In genomic region chr16:23501291-23501690, GRCh38 we compare ENCODE assay signal across 28 cellular contexts. TPM values are rescaled to one million over a fixed set of nuclear protein-coding genes. Genes with fewer than 3 reads are reported as not detected.
DNase-seq lines count a peak whose midpoint lies in the region; ATAC-seq and TF ChIP-seq lines count a peak whose summit lies in the region.
"Had no signal": no experiment of that assay in that cellular context is flagged by ENCODE, and none has a peak within 500 bp of the region (broad histone marks: within the 10 kb centered on the region; RNA-seq: fewer than 3 reads in every experiment).

No MANE protein-coding gene starts in this region.

- H3K27me3 Mint-ChIP-seq in stimulated activated naive B cell treated with anti-CD40 and anti-IgM and Interleukin-4, amounts not matched to agents 10 μg/mL and 1 μg/mL and 100 μg/mL, for 72 hours, result no peaks in the 10 kb centered on the region
- H3K27me3 Mint-ChIP-seq: CD8-positive, alpha-beta memory T cell had no signal

- H3K14ac ChIP-seq in neuronal stem cell (ENCODE audit: low read length), result no peak overlapping the region

- H3K9ac ChIP-seq in neuronal stem cell (ENCODE audit: low read depth, low read length, poor library complexity), result no peak overlapping the region

- no CpG with 5 or more reads among the region's 5 CpGs for WGBS in neuronal stem cell (ENCODE audit: extremely low coverage in 2 of 2, insufficient read length in 2 of 2, insufficient replicate concordance in 1 of 2), 2 donors

- peaks cover 67 to 89% of the 10 kb centered on the region in 2 donors for H3K4me1 Mint-ChIP-seq in stimulated activated naive B cell treated with anti-CD40 and anti-IgM and Interleukin-4, amounts not matched to agents 10 μg/mL and 1 μg/mL and 100 μg/mL, for 72 hours

- DNase-seq in DMS79 (lab: John Stamatoyannopoulos, UW) (peak; percentile 50), OCI-LY7 (ENCODE audit: low spot score) (no peak), epithelial cell of esophagus (ENCODE audit: low read depth) (peak; percentile 80), neuronal stem cell (ENCODE audit: low spot score) (no peak), NCI-H2029 treated with DMSO at 0.1 percent for 48 hours (lab: John Stamatoyannopoulos, UW) (no peak), midbrain (lab: John Stamatoyannopoulos, UW) (no peak)
- no peak for DNase-seq in stimulated activated naive B cell treated with anti-CD40 and anti-IgM and Interleukin-4, amounts not matched to agents 10 μg/mL and 1 μg/mL and 100 μg/mL, for 72 hours
- DNase-seq: activated CD4-positive, alpha-beta T cell treated with anti-CD3 and anti-CD28 coated beads for 4 hours; activated effector memory CD4-positive, alpha-beta T cell treated with Interleukin-2 at 50 U/mL for 16 hours; CD8-positive, alpha-beta memory T cell; DMS153; effector CD8-positive, alpha-beta T cell; foreskin fibroblast; heart left ventricle; IMR-90; islet precursor cell; NCI-H146; NCI-H446; NCI-H748 treated with DMSO at 0.1 percent for 48 hours; nephron progenitor cell; Peyer's patch; SIG-M5; small intestine; stimulated activated naive CD4-positive, alpha-beta T cell had no signal

- H3K79me1 ChIP-seq in neuronal stem cell (ENCODE audit: low read depth, low read length), result peaks cover 8% of the 10 kb centered on the region

- H3K36me3 ChIP-seq in OCI-LY7 (ENCODE audit: insufficient read depth, low read length) (peaks cover 99% of the 10 kb centered on the region), neuronal stem cell (replicated peaks in 1 of 2; ENCODE audit: control insufficient read depth in 2 of 2, insufficient read depth in 2 of 2, low read length in 2 of 2) (peaks cover 7 to 55% of the 10 kb centered on the region in 2 donors)
- H3K36me3 ChIP-seq: Peyer's patch had no signal

- H3K4me3 ChIP-seq in OCI-LY7 (ENCODE audit: low read depth, low read length, poor library complexity, severe bottlenecking), result peak overlapping the region; percentile 7
- no peak overlapping the region for H3K4me3 ChIP-seq in epithelial cell of esophagus (ENCODE audit: low read length)
- no peak overlapping the region for H3K4me3 ChIP-seq in neuronal stem cell (ENCODE audit: low read length in 2 of 2)
- H3K4me3 ChIP-seq: cardiac muscle cell, heart left ventricle, Peyer's patch had no signal

- no peaks in the 10 kb centered on the region for H3K27me3 ChIP-seq in neuronal stem cell (ENCODE audit: control insufficient read depth in 3 of 3, insufficient read depth in 3 of 3, low read depth in 1 of 3, low read length in 3 of 3)
- H3K27me3 ChIP-seq: cardiac muscle cell, heart left ventricle, Peyer's patch had no signal

- BruUV-seq in OCI-LY7 (replicated peaks; lab: Mats Ljungman, UMichigan), result no TSS peak

- H3K4me2 ChIP-seq in OCI-LY7 (ENCODE audit: low read length), result peak overlapping the region; percentile 53
- no peak overlapping the region for H3K4me2 ChIP-seq in neuronal stem cell (ENCODE audit: insufficient read depth, low read length, poor library complexity, severe bottlenecking)

- POLR2A ChIA-PET in OCI-LY7 (lab: Charles Lee), result interaction anchor here (0.8 kb wide), 1 partner anchor 55 kb away, joined by 3 read pairs; no protein-coding TSS in a partner anchor

- H3K9me3 ChIP-seq in OCI-LY7 (ENCODE audit: low read length) (no peaks in the 10 kb centered on the region), neuronal stem cell (replicated peaks in 1 of 2; ENCODE audit: control insufficient read depth in 2 of 2, insufficient read depth in 1 of 2, low read depth in 1 of 2, low read length in 2 of 2) (no peaks in the 10 kb centered on the region)
- H3K9me3 ChIP-seq: heart left ventricle, Peyer's patch had no signal

- H3K4me3 Mint-ChIP-seq in stimulated activated naive B cell treated with anti-CD40 and anti-IgM and Interleukin-4, amounts not matched to agents 10 μg/mL and 1 μg/mL and 100 μg/mL, for 72 hours, result peak overlapping the region in 1 of 2 donors; percentile 28
- H3K4me3 Mint-ChIP-seq: CD8-positive, alpha-beta memory T cell; nephron progenitor cell; T-helper 2 cell treated with Interferon-gamma antibody and Interleukin-4, amounts not matched to agents 5 μg/mL and 100 μg/mL, for 36 hours had no signal

- H3K79me2 ChIP-seq in OCI-LY7 (ENCODE audit: insufficient read depth, low read depth, low read length), result peaks cover 100% of the 10 kb centered on the region

- H3K27ac ChIP-seq in OCI-LY7 (ENCODE audit: low read depth, low read length, poor library complexity, severe bottlenecking) (no peak overlapping the region), neuronal stem cell (replicated peaks; ENCODE audit: low read length) (no peak overlapping the region)
- H3K27ac ChIP-seq: cardiac muscle cell, heart left ventricle, Peyer's patch had no signal

- no peak for ATAC-seq in stimulated activated naive B cell treated with anti-CD40 and anti-IgM and Interleukin-4, amounts not matched to agents 10 μg/mL and 1 μg/mL and 100 μg/mL, for 72 hours (replicated peaks)
- ATAC-seq: activated naive CD4-positive, alpha-beta T cell treated with anti-CD3 and anti-CD28 coated beads, Interleukin-2, amount 50 U/mL, for 72 hours; HCT116; heart left ventricle had no signal

- H3K27ac Mint-ChIP-seq in stimulated activated naive B cell treated with anti-CD40 and anti-IgM and Interleukin-4, amounts not matched to agents 10 μg/mL and 1 μg/mL and 100 μg/mL, for 72 hours, result peak overlapping the region; percentile 66
- H3K27ac Mint-ChIP-seq: nephron progenitor cell; T-helper 2 cell treated with Interferon-gamma antibody and Interleukin-4, amounts not matched to agents 5 μg/mL and 100 μg/mL, for 36 hours had no signal

- H2BK120ac ChIP-seq in neuronal stem cell (ENCODE audit: low read depth, low read length), result no peak overlapping the region

- H2BK5ac ChIP-seq in neuronal stem cell (ENCODE audit: low read length), result no peak overlapping the region

- H4K91ac ChIP-seq in neuronal stem cell (ENCODE audit: low read depth, low read length, poor library complexity), result no peak overlapping the region

- no peak overlapping the region for H2BK15ac ChIP-seq in neuronal stem cell (ENCODE audit: low read length)

- H3K23ac ChIP-seq in neuronal stem cell (ENCODE audit: low read depth, low read length, poor library complexity), result no peak overlapping the region

- TF ChIP-seq CTCF in OCI-LY7 (conservative IDR thresholded peaks at IDR 0.05; ENCODE audit: low read length) (no peak), epithelial cell of esophagus (IDR thresholded peaks at IDR 0.05; ENCODE audit: insufficient read depth, low read depth, low read length, missing control alignments) (no peak)

- H2AFZ ChIP-seq in OCI-LY7 (ENCODE audit: low read length), result no peak overlapping the region
- H2AFZ ChIP-seq in neuronal stem cell (ENCODE audit: low read length), result no peak overlapping the region

- H2BK12ac ChIP-seq in neuronal stem cell (ENCODE audit: low read length), result no peak overlapping the region

- H3K4me1 ChIP-seq in OCI-LY7 (ENCODE audit: insufficient read depth, low read length, poor library complexity, severe bottlenecking) (peaks cover 100% of the 10 kb centered on the region), neuronal stem cell (ENCODE audit: control insufficient read depth in 2 of 2, insufficient read depth in 1 of 2, low read depth in 1 of 2, low read length in 2 of 2) (peaks cover 19 to 22% of the 10 kb centered on the region in 2 donors)

- CTCF ChIA-PET in OCI-LY7 (lab: Charles Lee; ENCODE audit: unreplicated experiment), result no interaction called here

- H3K36me3 Mint-ChIP-seq in stimulated activated naive B cell treated with anti-CD40 and anti-IgM and Interleukin-4, amounts not matched to agents 10 μg/mL and 1 μg/mL and 100 μg/mL, for 72 hours, result peaks cover 21 to 40% of the 10 kb centered on the region in 2 donors
- H3K36me3 Mint-ChIP-seq: activated naive CD4-positive, alpha-beta T cell treated with anti-CD3 and anti-CD28 coated beads, Interleukin-2, amount 50 U/mL, for 72 hours had no signal

- peaks cover 83% of the 10 kb centered on the region for H4K20me1 ChIP-seq in OCI-LY7 (ENCODE audit: insufficient read depth, low read length)

- no peak overlapping the region for H2AK5ac ChIP-seq in neuronal stem cell (ENCODE audit: low read depth, low read length)

- H3K4ac ChIP-seq in neuronal stem cell (ENCODE audit: low read length), result no peak overlapping the region

- H4K8ac ChIP-seq in neuronal stem cell (ENCODE audit: low read depth, low read length), result no peak overlapping the region

- no peaks in the 10 kb centered on the region for H3K9me2 ChIP-seq in OCI-LY7 (ENCODE audit: insufficient read depth, low read length)

- no peak overlapping the region for H3K18ac ChIP-seq in neuronal stem cell (ENCODE audit: low read length)

- no peaks in the 10 kb centered on the region for H3K9me3 Mint-ChIP-seq in stimulated activated naive B cell treated with anti-CD40 and anti-IgM and Interleukin-4, amounts not matched to agents 10 μg/mL and 1 μg/mL and 100 μg/mL, for 72 hours
- H3K9me3 Mint-ChIP-seq: activated naive CD4-positive, alpha-beta T cell treated with anti-CD3 and anti-CD28 coated beads, Interleukin-2, amount 50 U/mL, for 72 hours; CD8-positive, alpha-beta memory T cell; nephron progenitor cell; T-helper 2 cell treated with Interferon-gamma antibody and Interleukin-4, amounts not matched to agents 5 μg/mL and 100 μg/mL, for 36 hours had no signal

- intact Hi-C loops in OCI-LY7 (cut with micrococcal nuclease; ENCODE audit: unreplicated experiment), result no loop called here

RNA-seq across cellular contexts. Expression of gene GGA2, which starts 9.0 kb away (rescaled TPM):
- 213 and 256 TPM in 2 replicates for total RNA-seq in OCI-LY7 (2014; rRNA removed; shearing (Covaris generic))
- total RNA-seq in OCI-LY7 (2022), result 580 and 590 TPM in 2 replicates
- polyA plus RNA-seq in neuronal stem cell (2013, experiment 1 of 2), result 49.8 TPM
- 52.6 TPM for polyA plus RNA-seq in neuronal stem cell (2013, experiment 2 of 2)

RNA-seq across cellular contexts. Expression of gene COG7, which starts 48.3 kb away (rescaled TPM):
- 11.1 and 11.4 TPM in 2 replicates for total RNA-seq in OCI-LY7 (2014; rRNA removed; shearing (Covaris generic))
- 21.0 TPM in 2 replicates for total RNA-seq in OCI-LY7 (2022)
- polyA plus RNA-seq in neuronal stem cell (2013, experiment 1 of 2), result 15.5 TPM
- polyA plus RNA-seq in neuronal stem cell (2013, experiment 2 of 2), result 15.7 TPM

RNA-seq across cellular contexts. Expression of gene EARS2, which starts 55.9 kb away (rescaled TPM):
- total RNA-seq in OCI-LY7 (2014; rRNA removed; shearing (Covaris generic)), result 32.3 and 42.1 TPM in 2 replicates
- 27.8 and 38.5 TPM in 2 replicates for total RNA-seq in OCI-LY7 (2022)
- polyA plus RNA-seq in neuronal stem cell (2013, experiment 1 of 2), result 12.1 TPM
- 11.5 TPM for polyA plus RNA-seq in neuronal stem cell (2013, experiment 2 of 2)

RNA-seq across cellular contexts. Expression of gene UBFD1, which starts 56.2 kb away (rescaled TPM):
- 39.1 and 42.4 TPM in 2 replicates for total RNA-seq in OCI-LY7 (2014; rRNA removed; shearing (Covaris generic))
- total RNA-seq in OCI-LY7 (2022), result 62.8 and 67.1 TPM in 2 replicates
- polyA plus RNA-seq in neuronal stem cell (2013, experiment 1 of 2), result 38.4 TPM
- polyA plus RNA-seq in neuronal stem cell (2013, experiment 2 of 2), result 36.9 TPM

Comparison
In these comparisons a context has a peak if more than half of its experiments do, and no peak if none do; other contexts are left out.
1. DNase-seq: peak in DMS79 (single experiment) and epithelial cell of esophagus (single experiment); none in OCI-LY7 (single experiment), stimulated activated naive B cell treated with anti-CD40 and anti-IgM and Interleukin-4, amounts not matched to agents 10 μg/mL and 1 μg/mL and 100 μg/mL, for 72 hours (single experiment), neuronal stem cell (single experiment), NCI-H2029 treated with DMSO at 0.1 percent for 48 hours (single experiment) and midbrain (single experiment).